In genomic region chr17:59161477-59161876, GRCh38 we compare ENCODE assay signal across 2 cellular contexts.
TF ChIP-seq lines count a peak whose summit lies in the region.

No MANE protein-coding gene starts in this region.

TF ChIP-seq in SK-N-SH, 30 proteins besides CTCF, POLR2A, EP300 and RAD21 (continued from another document):
- no peak for TF ChIP-seq FOXJ3 (CRISPR knock-in tag; IDR thresholded peaks at IDR 0.05)
- TF ChIP-seq RCOR1 (IDR thresholded peaks at IDR 0.05; ENCODE audit: low read length): no peak
- no peak for TF ChIP-seq TAF1 (IDR thresholded peaks at IDR 0.05; ENCODE audit: borderline replicate concordance, low read depth, low read length)
- TF ChIP-seq USF2 (IDR thresholded peaks at IDR 0.05; ENCODE audit: borderline replicate concordance, low read depth, low read length): no peak
- no peak for TF ChIP-seq NRF1 (IDR thresholded peaks at IDR 0.05; ENCODE audit: low read depth, low read length)
- TF ChIP-seq JUND (IDR thresholded peaks at IDR 0.05): no peak
- no peak for TF ChIP-seq GABPA (IDR thresholded peaks at IDR 0.05; ENCODE audit: low read depth)

TF ChIP-seq in SK-N-SH treated with all-trans-retinoic acid at 6 μM for 48 hours, 23 proteins besides CTCF, POLR2A, EP300 and RAD21 (continued from another document):
- TF ChIP-seq ZC3H10 (CRISPR knock-in tag; IDR thresholded peaks at IDR 0.05) (no peak), CREB5 (CRISPR knock-in tag; IDR thresholded peaks at IDR 0.05; ENCODE audit: low read depth) (no peak), TCF4 (CRISPR knock-in tag; IDR thresholded peaks at IDR 0.05; ENCODE audit: borderline replicate concordance) (no peak), TOX (CRISPR knock-in tag; IDR thresholded peaks at IDR 0.05; ENCODE audit: borderline replicate concordance) (no peak), SNAI2 (CRISPR knock-in tag; IDR thresholded peaks at IDR 0.05) (no peak), BACH2 (CRISPR knock-in tag; IDR thresholded peaks at IDR 0.05; ENCODE audit: borderline replicate concordance) (no peak), PPARA (CRISPR knock-in tag; IDR thresholded peaks at IDR 0.05; ENCODE audit: borderline replicate concordance) (no peak), ZNF70 (CRISPR knock-in tag; IDR thresholded peaks at IDR 0.05) (no peak), CSDC2 (CRISPR knock-in tag; IDR thresholded peaks at IDR 0.05) (no peak)
